ENCODE assay signal across 10 cellular contexts in genomic region chr11:102306048-102306575, GRCh38. TPM values are rescaled to one million over a fixed set of nuclear protein-coding genes. Genes with fewer than 3 reads are reported as not detected.
DNase-seq lines count a peak whose midpoint lies in the region; ATAC-seq, FAIRE-seq and TF ChIP-seq lines count a peak whose summit lies in the region.
"Had no signal": no experiment of that assay in that cellular context is flagged by ENCODE, and none has a peak within 500 bp of the region (broad histone marks: within the 10 kb centered on the region; RNA-seq: fewer than 3 reads in every experiment).

No MANE protein-coding gene starts in this region.

- peaks cover 16% of the 10 kb centered on the region for H3K9me3 Mint-ChIP-seq in activated CD8-positive, alpha-beta memory T cell treated with anti-CD3 and anti-CD28 coated beads, Interleukin-2, amount 10 ng/mL, durations not matched to agents 7 days and 5 days (ENCODE audit: low read depth)

- H3K4me3 Mint-ChIP-seq in activated CD8-positive, alpha-beta memory T cell treated with anti-CD3 and anti-CD28 coated beads, Interleukin-2, amount 10 ng/mL, durations not matched to agents 7 days and 5 days: no peak overlapping the region

- no peaks in the 10 kb centered on the region for H3K27me3 Mint-ChIP-seq in activated CD8-positive, alpha-beta memory T cell treated with anti-CD3 and anti-CD28 coated beads, Interleukin-2, amount 10 ng/mL, durations not matched to agents 7 days and 5 days

- no peaks in the 10 kb centered on the region for H3K79me2 ChIP-seq in keratinocyte (ENCODE audit: control insufficient read depth, insufficient read depth, low read length)
- H3K79me2 ChIP-seq: parathyroid adenoma had no signal

- no peaks in the 10 kb centered on the region for H3K36me3 ChIP-seq in SJSA1
- H3K36me3 ChIP-seq in keratinocyte (ENCODE audit: control insufficient read depth in 2 of 2, extremely low read depth in 1 of 2, insufficient read depth in 2 of 2, low read length in 2 of 2): no peaks in the 10 kb centered on the region
- H3K36me3 ChIP-seq in tibial nerve: peaks cover 0 to 6% (median 0%) of the 10 kb centered on the region in 3 donors

- H3K4me1 ChIP-seq in SJSA1 (replicated peaks): peaks cover 20% of the 10 kb centered on the region
- H3K4me1 ChIP-seq in keratinocyte (ENCODE audit: control insufficient read depth, extremely low read depth, insufficient read depth, low read length): peaks cover 45% of the 10 kb centered on the region
- peaks cover 0 to 22% (median 12%) of the 10 kb centered on the region in 4 donors for H3K4me1 ChIP-seq in tibial nerve
- H3K4me1 ChIP-seq: parathyroid adenoma had no signal

- no peak for TF ChIP-seq POLR2A in tibial nerve (IDR thresholded peaks at IDR 0.05)

- TF ChIP-seq CTCF in keratinocyte (optimal IDR thresholded peaks at IDR 0.05 in 1 of 3, IDR thresholded peaks at IDR 0.05 in 1 of 3, conservative IDR thresholded peaks at IDR 0.05 in 1 of 3; ENCODE audit: extremely low read depth in 1 of 3, insufficient read depth in 2 of 3, low read length in 3 of 3): peak; percentile 11 to 41 (median 37)
- no peak for TF ChIP-seq CTCF in tibial nerve (IDR thresholded peaks at IDR 0.05)

- H3K4me3 ChIP-seq in SJSA1: no peak overlapping the region
- peak overlapping the region in 2 of 3 experiments; percentile 41 to 52 for H3K4me3 ChIP-seq in keratinocyte (ENCODE audit: control insufficient read depth in 2 of 3, extremely low read depth in 1 of 3, insufficient read depth in 2 of 3, low read depth in 1 of 3, low read length in 3 of 3)
- H3K4me3 ChIP-seq in tibial nerve: no peak overlapping the region

- peak overlapping the region; percentile 65 for H3K27ac Mint-ChIP-seq in activated CD8-positive, alpha-beta memory T cell treated with anti-CD3 and anti-CD28 coated beads, Interleukin-2, amount 10 ng/mL, durations not matched to agents 7 days and 5 days

- TF ChIP-seq EP300 in tibial nerve (IDR thresholded peaks at IDR 0.05): no peak

- no peaks in the 10 kb centered on the region for H3K27me3 ChIP-seq in SJSA1 (replicated peaks)
- no peaks in the 10 kb centered on the region for H3K27me3 ChIP-seq in keratinocyte (ENCODE audit: control insufficient read depth, extremely low read depth, insufficient read depth, low read length)
- H3K27me3 ChIP-seq in tibial nerve: no peaks in the 10 kb centered on the region

- H2AFZ ChIP-seq in keratinocyte (ENCODE audit: control insufficient read depth, low read length): peak overlapping the region; percentile 67
- H2AFZ ChIP-seq: parathyroid adenoma had no signal

- WGBS in tibial nerve, 2 donors: 63 to 83% methylated on average over 5 of the region's 5 CpGs

- no peaks in the 10 kb centered on the region for H3K9me3 ChIP-seq in SJSA1 (replicated peaks)
- H3K9me3 ChIP-seq in keratinocyte (ENCODE audit: control insufficient read depth, low read depth, low read length): peaks cover 3% of the 10 kb centered on the region
- peaks cover 0 to 17% (median 0%) of the 10 kb centered on the region in 4 donors for H3K9me3 ChIP-seq in tibial nerve

- peak overlapping the region; percentile 88 for H3K27ac ChIP-seq in SJSA1
- peak overlapping the region; percentile 95 for H3K27ac ChIP-seq in keratinocyte (ENCODE audit: control insufficient read depth, insufficient read depth, low read length)
- peak overlapping the region in 3 of 4 donors; percentile 61 to 69 (median 68) for H3K27ac ChIP-seq in tibial nerve
- H3K27ac ChIP-seq: parathyroid adenoma had no signal

- dilution Hi-C loops in keratinocyte (cut with MboI; ENCODE audit: extremely low pct_ligation_motif_present, low sequenced_read_pairs): no loop called here

- FAIRE-seq in keratinocyte (lab: Jason Lieb, UNC): peak; percentile 94

- no peaks in the 10 kb centered on the region for H4K20me1 ChIP-seq in keratinocyte (ENCODE audit: control insufficient read depth, extremely low read depth, insufficient read depth, low read length)

- H3K4me2 ChIP-seq in keratinocyte (ENCODE audit: control insufficient read depth, extremely low read depth, insufficient read depth, low read depth, low read length): peak overlapping the region; percentile 81

- H3K36me3 Mint-ChIP-seq in activated CD8-positive, alpha-beta memory T cell treated with anti-CD3 and anti-CD28 coated beads, Interleukin-2, amount 10 ng/mL, durations not matched to agents 7 days and 5 days: peaks cover 27% of the 10 kb centered on the region

- no peak for DNase-seq in activated CD8-positive, alpha-beta memory T cell treated with anti-CD3 and anti-CD28 coated beads, Interleukin-2, amount 10 ng/mL, durations not matched to agents 7 days and 5 days
- no peak for DNase-seq in activated CD8-positive, alpha-beta memory T cell treated with anti-CD3 and anti-CD28 coated beads, Interleukin-2, amount 50 U/mL, for 4 hours
- peak; percentile 59 to 72 for DNase-seq in SJSA1 (ENCODE audit: low read depth in 1 of 2, low spot score in 2 of 2)
- DNase-seq in keratinocyte (ENCODE audit: low read depth, low spot score): peak; percentile 90
- peak in 1 of 2 donors; percentile 15 for DNase-seq in tibial nerve (ENCODE audit: low spot score in 2 of 2)
- no peak for DNase-seq in EL
- DNase-seq in HCEC 1CT: no peak
- DNase-seq: SHP77 treated with DMSO at 0.1 percent for 48 hours had no signal

- CTCF ChIA-PET in activated CD8-positive, alpha-beta memory T cell treated with anti-CD3 and anti-CD28 coated beads, Interleukin-2, amount 10 ng/mL, durations not matched to agents 7 days and 5 days (lab: Charles Lee): interaction anchor here (1.0 to 3.7 kb wide), 6 partner anchors 10 to 307 kb away, joined by 3 to 41 read pairs (median 4); no protein-coding TSS in a partner anchor

- H3K4me1 Mint-ChIP-seq in activated CD8-positive, alpha-beta memory T cell treated with anti-CD3 and anti-CD28 coated beads, Interleukin-2, amount 10 ng/mL, durations not matched to agents 7 days and 5 days: peaks cover 57% of the 10 kb centered on the region

- peak; percentile 21 for ATAC-seq in activated CD8-positive, alpha-beta memory T cell treated with anti-CD3 and anti-CD28 coated beads, Interleukin-2, amount 10 ng/mL, durations not matched to agents 7 days and 5 days
- no peak for ATAC-seq in GM21717 (IDR thresholded peaks at IDR 0.05; ENCODE audit: unreplicated experiment)

- H3K9me1 ChIP-seq in keratinocyte (ENCODE audit: control insufficient read depth, extremely low read depth, insufficient read depth, low read length): no peaks in the 10 kb centered on the region

- H3K9ac ChIP-seq in keratinocyte (ENCODE audit: control insufficient read depth, extremely low read depth, insufficient read depth, low read length): peak overlapping the region; percentile 84
- H3K9ac ChIP-seq: parathyroid adenoma had no signal

RNA-seq across cellular contexts. Expression of gene BIRC3, which starts 11.2 kb away (rescaled TPM):
- total RNA-seq in activated CD8-positive, alpha-beta memory T cell treated with anti-CD3 and anti-CD28 coated beads, Interleukin-2, amount 10 ng/mL, durations not matched to agents 7 days and 5 days: 100 to 1,000 TPM in 1 of 2 experiments, 10 to 100 TPM in 1; 46.4 to 231 TPM
- total RNA-seq in SJSA1 (2014; rRNA removed; shearing (Covaris generic)): 0.68 and 5.3 TPM in 2 replicates
- 1.1 to 2.1 TPM (median 1.4 TPM) in 3 replicates for polyA plus RNA-seq in keratinocyte
- 3.8 TPM for polyA plus RNA-seq in keratinocyte (2011; ENCODE audit: low read depth)
- polyA plus RNA-seq in keratinocyte (2011; cell fraction: cytosol; rRNA removed): 0.73 and 1.7 TPM in 2 replicates
- 1.4 and 1.6 TPM in 2 replicates for polyA plus RNA-seq in keratinocyte (2011; cell fraction: nucleus; rRNA removed)
- 1.3 and 1.8 TPM in 2 replicates for polyA plus RNA-seq in keratinocyte (2012; ENCODE audit: low replicate concordance)
- polyA minus RNA-seq in keratinocyte: 0.92 to 2.1 TPM in 2 of 3 replicates, not detected in the other
- polyA minus RNA-seq in keratinocyte (2011; cell fraction: cytosol; rRNA and poly(A)+ RNA removed): 2.3 TPM
- polyA minus RNA-seq in keratinocyte (2011; cell fraction: nucleus; rRNA and poly(A)+ RNA removed): 1.9 and 2.6 TPM in 2 replicates
- total RNA-seq in tibial nerve: 10 to 100 TPM; 12.9 to 28.2 (median 20.3) TPM

RNA-seq across cellular contexts. Expression of gene BIRC2, which starts 40.9 kb away (rescaled TPM):
- total RNA-seq in activated CD8-positive, alpha-beta memory T cell treated with anti-CD3 and anti-CD28 coated beads, Interleukin-2, amount 10 ng/mL, durations not matched to agents 7 days and 5 days: 10 to 100 TPM; 30.7 to 30.9 TPM
- total RNA-seq in SJSA1 (2014; rRNA removed; shearing (Covaris generic)): 68.7 and 76.0 TPM in 2 replicates
- 31.0 to 53.8 TPM (median 53.3 TPM) in 3 replicates for polyA plus RNA-seq in keratinocyte
- polyA plus RNA-seq in keratinocyte (2011; ENCODE audit: low read depth): 59.2 TPM
- 21.1 and 53.3 TPM in 2 replicates for polyA plus RNA-seq in keratinocyte (2011; cell fraction: cytosol; rRNA removed)
- polyA plus RNA-seq in keratinocyte (2011; cell fraction: nucleus; rRNA removed): 61.2 and 65.7 TPM in 2 replicates
- polyA plus RNA-seq in keratinocyte (2012; ENCODE audit: low replicate concordance): 28.1 and 30.6 TPM in 2 replicates
- 17.5 to 60.7 TPM (median 48.5 TPM) in 3 replicates for polyA minus RNA-seq in keratinocyte
- 27.0 TPM for polyA minus RNA-seq in keratinocyte (2011; cell fraction: cytosol; rRNA and poly(A)+ RNA removed)
- 41.0 and 70.8 TPM in 2 replicates for polyA minus RNA-seq in keratinocyte (2011; cell fraction: nucleus; rRNA and poly(A)+ RNA removed)
- total RNA-seq in tibial nerve: 10 to 100 TPM; 39.0 to 74.5 (median 51.4) TPM

Comparison
In these comparisons a context has a peak if more than half of its experiments do, and no peak if none do; other contexts are left out.
1. DNase-seq: peak in SJSA1 (2 of 2) and keratinocyte (single experiment); none in activated CD8-positive, alpha-beta memory T cell treated with anti-CD3 and anti-CD28 coated beads, Interleukin-2, amount 10 ng/mL, durations not matched to agents 7 days and 5 days (single experiment), activated CD8-positive, alpha-beta memory T cell treated with anti-CD3 and anti-CD28 coated beads, Interleukin-2, amount 50 U/mL, for 4 hours (single experiment), EL (single experiment) and HCEC 1CT (single experiment).
2. H3K4me3 ChIP-seq: peak in keratinocyte (2 of 3); none in SJSA1 (single experiment) and tibial nerve (0 of 4).
3. CTCF ChIP-seq: peak in keratinocyte (3 of 3); none in tibial nerve (0 of 5).
4. Peak in every context shown above with its lines, with median percentiles within 50 percentile points of each other: H3K27ac ChIP-seq.